In the genomic region with DNA sequence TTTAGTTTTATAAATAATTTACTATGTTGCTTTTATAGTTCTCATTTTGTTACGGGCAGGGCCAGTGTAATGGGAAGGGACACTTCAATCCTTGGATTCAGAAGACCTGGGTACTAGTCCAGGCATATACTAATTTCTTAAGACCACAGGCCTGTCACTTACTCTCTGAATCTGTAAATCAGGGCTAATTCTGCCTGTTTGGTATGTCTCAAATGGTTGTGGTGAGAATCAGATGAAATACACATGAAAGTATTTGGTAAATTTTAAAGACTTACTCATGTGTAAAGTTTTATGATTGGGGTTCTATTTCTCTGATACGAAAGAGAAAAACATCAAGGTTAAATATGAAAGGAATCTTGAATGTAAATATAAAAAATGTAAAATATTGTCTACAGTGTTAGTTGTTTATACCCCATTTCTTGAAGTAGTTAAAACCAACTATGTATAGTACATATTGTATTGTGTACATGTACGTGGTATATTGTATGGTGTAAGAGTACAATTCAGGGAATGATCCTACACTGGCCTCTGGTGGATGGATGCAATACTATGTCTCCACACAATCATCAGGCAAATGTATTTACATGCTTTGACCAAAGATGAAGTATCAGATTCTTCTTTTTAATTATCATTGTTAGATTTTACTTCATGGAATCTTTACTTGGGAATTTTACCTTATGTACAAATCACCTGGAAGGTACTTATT, we compare ENCODE assay signal across 1 cellular context.
TF ChIP-seq lines count a peak whose summit lies in the region.

No MANE protein-coding gene starts in this region.

TF ChIP-seq in H1, 55 proteins besides CTCF, POLR2A, EP300 and RAD21 (continued from another document):
- no peak for TF ChIP-seq BACH1 (IDR thresholded peaks at IDR 0.05; ENCODE audit: low read length)
- TF ChIP-seq CHD1 (IDR thresholded peaks at IDR 0.05; ENCODE audit: low read depth, low read length): no peak
- no peak for TF ChIP-seq KDM1A (IDR thresholded peaks at IDR 0.05; ENCODE audit: borderline replicate concordance, low read length)
- no peak for TF ChIP-seq HDAC2 (IDR thresholded peaks at IDR 0.05; ENCODE audit: borderline replicate concordance in 1 of 2, low read depth in 2 of 2, low read length in 2 of 2)
- TF ChIP-seq RNF2 (IDR thresholded peaks at IDR 0.05; ENCODE audit: borderline replicate concordance, low read depth, low read length, missing control alignments, poor library complexity, severe bottlenecking): no peak
- TF ChIP-seq HDAC6 (IDR thresholded peaks at IDR 0.05; ENCODE audit: low read depth, low read length): no peak
- no peak for TF ChIP-seq POLR2AphosphoS5 (IDR thresholded peaks at IDR 0.05; ENCODE audit: low read depth, low read length)
- TF ChIP-seq POU5F1 (IDR thresholded peaks at IDR 0.05; ENCODE audit: low read depth, low read length): no peak
- TF ChIP-seq, protein P1, sequence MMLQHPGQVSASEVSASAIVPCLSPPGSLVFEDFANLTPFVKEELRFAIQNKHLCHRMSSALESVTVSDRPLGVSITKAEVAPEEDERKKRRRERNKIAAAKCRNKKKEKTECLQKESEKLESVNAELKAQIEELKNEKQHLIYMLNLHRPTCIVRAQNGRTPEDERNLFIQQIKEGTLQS (IDR thresholded peaks at IDR 0.05; ENCODE audit: insufficient read depth, low read depth, low read length): no peak
- TF ChIP-seq BCL11A (IDR thresholded peaks at IDR 0.05; ENCODE audit: low read depth in 2 of 2, low read length in 2 of 2): no peak
- no peak for TF ChIP-seq TCF12 (IDR thresholded peaks at IDR 0.05; ENCODE audit: low read depth, low read length)
- TF ChIP-seq JUN (IDR thresholded peaks at IDR 0.05; ENCODE audit: low read depth, low read length): no peak
- TF ChIP-seq TBP (IDR thresholded peaks at IDR 0.05; ENCODE audit: low read depth, low read length): no peak
- no peak for TF ChIP-seq SIN3A (conservative IDR thresholded peaks at IDR 0.05 in 1 of 2, IDR thresholded peaks at IDR 0.05 in 1 of 2; ENCODE audit: low read depth in 1 of 2, low read length in 2 of 2)
- TF ChIP-seq JUND (IDR thresholded peaks at IDR 0.05; ENCODE audit: low read length): no peak
- TF ChIP-seq CHD2 (IDR thresholded peaks at IDR 0.05; ENCODE audit: low read length): no peak
